ENCODE assay signal across 24 cellular contexts in the genomic region with DNA sequence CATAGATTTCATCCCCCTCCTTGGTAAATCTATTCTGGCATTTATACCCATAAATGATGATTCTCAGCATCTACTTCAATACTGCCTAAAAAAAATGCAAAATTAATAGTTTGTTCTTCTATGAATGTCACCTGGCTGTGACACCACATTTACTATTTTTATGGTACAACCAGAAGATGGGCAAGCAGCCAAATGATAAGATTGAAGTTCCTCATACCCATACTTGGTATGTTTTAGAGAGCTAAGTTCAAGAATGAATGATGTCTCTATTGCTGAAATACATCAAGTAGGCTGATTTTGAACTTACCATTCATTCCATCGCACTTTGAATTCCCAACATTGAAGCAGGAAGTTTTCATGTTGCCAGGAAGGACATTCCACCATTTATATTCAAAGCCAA.
"Had no signal": no experiment of that assay in that cellular context is flagged by ENCODE, and none has a peak within 500 bp of the region (broad histone marks: within the 10 kb centered on the region; RNA-seq: fewer than 3 reads in every experiment).

No MANE protein-coding gene starts in this region.

- H3K4me3 Mint-ChIP-seq: activated CD4-positive, alpha-beta memory T cell treated with anti-CD3 and anti-CD28 coated beads, Interleukin-2, amount 10 ng/mL, durations not matched to agents 7 days and 5 days; activated CD4-positive, alpha-beta T cell treated with anti-CD3 and anti-CD28 coated beads for 36 hours; activated naive CD4-positive, alpha-beta T cell treated with anti-CD3 and anti-CD28 coated beads, Interleukin-2, amount 50 U/mL, for 24 hours; central memory CD8-positive, alpha-beta T cell; T-helper 17 cell had no signal

- H3K4me1 Mint-ChIP-seq: activated CD4-positive, alpha-beta memory T cell treated with anti-CD3 and anti-CD28 coated beads, Interleukin-2, amount 10 ng/mL, durations not matched to agents 7 days and 5 days; activated naive CD4-positive, alpha-beta T cell treated with anti-CD3 and anti-CD28 coated beads, Interleukin-2, amount 50 U/mL, for 24 hours; central memory CD8-positive, alpha-beta T cell had no signal

- H3K36me3 Mint-ChIP-seq: activated naive CD4-positive, alpha-beta T cell treated with anti-CD3 and anti-CD28 coated beads, Interleukin-2, amount 50 U/mL, for 24 hours had no signal

- H3K9me3 Mint-ChIP-seq: activated CD4-positive, alpha-beta memory T cell treated with anti-CD3 and anti-CD28 coated beads, Interleukin-2, amount 10 ng/mL, durations not matched to agents 7 days and 5 days; activated naive CD4-positive, alpha-beta T cell treated with anti-CD3 and anti-CD28 coated beads, Interleukin-2, amount 50 U/mL, for 24 hours; central memory CD8-positive, alpha-beta T cell had no signal

- ATAC-seq: activated CD4-positive, alpha-beta T cell treated with anti-CD3 and anti-CD28 coated beads for 36 hours; body of pancreas; T-helper 17 cell had no signal

- H3K4me3 ChIP-seq: ascending aorta, body of pancreas had no signal

- DNase-seq: activated CD4-positive, alpha-beta memory T cell treated with anti-CD3 and anti-CD28 coated beads, Interleukin-2, amount 10 ng/mL, durations not matched to agents 7 days and 5 days; activated CD4-positive, alpha-beta T cell treated with anti-CD3 and anti-CD28 coated beads for 36 hours; activated CD4-positive, alpha-beta T cell treated with anti-CD3 and anti-CD28 coated beads, Interleukin-2, amount 50 U/mL, for 1 hour; activated T-cell treated with anti-CD3 and anti-CD28 coated beads for 4 hours; body of pancreas; KG1; MM.1S; NCI-H1092; NCI-H1417; NCI-H1694; NCI-H2029; NCI-H2107; NCI-H345; NCI-H510A; NCI-H69; NK-92 treated with Interleukin-12 subunit alpha and Interleukin-12 subunit beta, amount 100 ng/mL, for 24 hours; PC-3; SIG-M5; T-helper 17 cell; T-helper 9 cell; WERI-Rb-1 had no signal

- H3K4me1 ChIP-seq: ascending aorta, body of pancreas had no signal

- H3K27me3 ChIP-seq: ascending aorta, body of pancreas had no signal

- H3K27ac Mint-ChIP-seq: activated CD4-positive, alpha-beta memory T cell treated with anti-CD3 and anti-CD28 coated beads, Interleukin-2, amount 10 ng/mL, durations not matched to agents 7 days and 5 days; activated CD4-positive, alpha-beta T cell treated with anti-CD3 and anti-CD28 coated beads for 36 hours; activated naive CD4-positive, alpha-beta T cell treated with anti-CD3 and anti-CD28 coated beads, Interleukin-2, amount 50 U/mL, for 24 hours; T-helper 17 cell had no signal

- H3K36me3 ChIP-seq: ascending aorta, WERI-Rb-1 had no signal

- H3K9me3 ChIP-seq: ascending aorta, body of pancreas had no signal

- H3K27ac ChIP-seq: ascending aorta, body of pancreas, WERI-Rb-1 had no signal
